ENCODE assay signal across 19 cellular contexts in the genomic region with DNA sequence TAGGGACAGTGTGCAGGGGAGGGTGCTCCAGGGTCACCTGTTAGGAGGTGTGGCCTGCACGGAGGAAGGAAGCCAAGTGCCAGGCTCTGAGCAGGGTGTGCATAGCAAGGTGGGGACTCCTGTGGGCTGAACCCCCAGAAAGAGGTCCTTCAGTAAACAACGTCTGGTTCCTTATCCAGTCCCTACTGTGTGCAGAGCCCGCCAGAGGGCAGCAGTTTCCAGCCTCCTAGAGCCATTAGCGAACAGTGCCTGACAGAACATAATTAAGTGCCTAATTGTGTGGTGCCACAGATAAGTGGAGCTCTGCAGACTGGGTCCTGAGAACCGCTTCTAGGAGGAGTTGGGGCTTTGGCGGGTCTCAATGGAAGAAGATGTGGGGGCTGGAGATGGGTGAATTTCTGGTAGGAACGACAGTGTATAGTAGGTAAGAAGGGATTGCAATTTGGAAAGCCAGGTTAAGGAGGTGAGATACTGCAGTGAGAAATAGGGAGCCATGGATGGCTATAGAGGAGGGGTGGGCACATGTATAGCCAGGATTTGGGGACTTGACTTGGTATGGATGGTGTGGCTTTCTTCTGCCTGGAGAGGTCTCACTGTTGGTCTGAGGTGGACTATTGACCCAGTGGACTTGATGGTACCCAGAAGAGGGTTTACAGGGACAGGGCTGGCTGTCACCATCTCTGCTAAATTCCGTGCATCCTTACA.
DNase-seq lines count a peak whose midpoint lies in the region; ATAC-seq and TF ChIP-seq lines count a peak whose summit lies in the region.
"Had no signal": no experiment of that assay in that cellular context is flagged by ENCODE, and none has a peak within 500 bp of the region (broad histone marks: within the 10 kb centered on the region; RNA-seq: fewer than 3 reads in every experiment).

No MANE protein-coding gene starts in this region.

- no peak for DNase-seq in heart right ventricle
- DNase-seq in Right ventricle myocardium superior = no peak
- no peak for DNase-seq in MM.1S
- peak; percentile 86 for DNase-seq in endodermal cell
- DNase-seq in stimulated activated effector memory CD8-positive, alpha-beta T cell treated with anti-CD3 and anti-CD28 coated beads, Interleukin-12 subunit alpha, Interleukin-12 subunit beta, amount 100 ng/mL, for 72 hours (ENCODE audit: low spot score in 2 of 2) = no peak
- DNase-seq in posterior cingulate gyrus = no peak
- DNase-seq: ACHN; activated CD4-positive, CD25-positive, alpha-beta regulatory T cell; activated gamma-delta T cell treated with Interleukin-2 at 50 U/mL for 16 hours; esophagus squamous epithelium; hypothalamus; left lung; naive B cell; NCI-H1436 treated with DMSO at 0.1 percent for 48 hours; NCI-H345; PC-3 had no signal

- peak overlapping the region; percentile 50 for H3K27ac Mint-ChIP-seq in endodermal cell
- H3K27ac Mint-ChIP-seq in stimulated activated effector memory CD8-positive, alpha-beta T cell treated with anti-CD3 and anti-CD28 coated beads, Interleukin-12 subunit alpha, Interleukin-12 subunit beta, amount 100 ng/mL, for 72 hours = no peak overlapping the region
- H3K27ac Mint-ChIP-seq: naive B cell had no signal

- H3K36me3 ChIP-seq in heart right ventricle (no peaks in the 10 kb centered on the region), MM.1S (replicated peaks; ENCODE audit: insufficient read depth, low read length) (no peaks in the 10 kb centered on the region), endodermal cell (ENCODE audit: control insufficient read depth, insufficient read depth, low read length) (no peaks in the 10 kb centered on the region)
- H3K36me3 ChIP-seq: esophagus squamous epithelium, left lung, suprapubic skin had no signal

- WGBS in heart right ventricle, 2 donors = 69 to 74% methylated on average over 8 of the region's 8 CpGs
- WGBS in endodermal cell (ENCODE audit: insufficient coverage in 1 of 2, insufficient read length in 1 of 2), 2 experiments = 75 to 78% methylated on average over 7 to 8 of the region's 8 CpGs

- intact Hi-C loops in heart right ventricle (cut with DNase I) (loop anchor here in 1 of 10 donors (10.0 kb wide), 1 partner anchor 859 kb away; no protein-coding TSS in a partner anchor), Right ventricle myocardium superior (cut with DNase I) (no loop called here), posterior cingulate gyrus (cut with DNase I) (no loop called here)

- H3K9ac ChIP-seq in MM.1S (ENCODE audit: low read length) (no peak overlapping the region), endodermal cell (ENCODE audit: extremely low read depth, low read length, poor library complexity, severe bottlenecking) (no peak overlapping the region)

- H3K9me3 ChIP-seq in heart right ventricle (no peaks in the 10 kb centered on the region), MM.1S (replicated peaks; ENCODE audit: insufficient read depth, low read length) (no peaks in the 10 kb centered on the region), endodermal cell (ENCODE audit: control insufficient read depth, low read length) (no peaks in the 10 kb centered on the region)
- H3K9me3 ChIP-seq: esophagus squamous epithelium, left lung, suprapubic skin had no signal

- H3K4me1 ChIP-seq in heart right ventricle (peaks cover 0 to 17% (median 0%) of the 10 kb centered on the region in 9 donors), MM.1S (ENCODE audit: low read length) (no peaks in the 10 kb centered on the region), endodermal cell (ENCODE audit: control insufficient read depth, insufficient read depth, low read length) (peaks cover 15% of the 10 kb centered on the region)
- H3K4me1 ChIP-seq: left lung had no signal

- no peaks in the 10 kb centered on the region for H4K20me1 ChIP-seq in MM.1S (ENCODE audit: insufficient read depth, low read length)

- H3K27ac ChIP-seq in heart right ventricle = no peak overlapping the region
- H3K27ac ChIP-seq in MM.1S (ENCODE audit: low read length) = no peak overlapping the region
- H3K27ac ChIP-seq in endodermal cell (ENCODE audit: low read depth, low read length) = no peak overlapping the region
- H3K27ac ChIP-seq: esophagus squamous epithelium, left lung, suprapubic skin had no signal

- H3K9me2 ChIP-seq in MM.1S (replicated peaks; ENCODE audit: insufficient read depth, low read length) = no peaks in the 10 kb centered on the region

- peaks cover 49% of the 10 kb centered on the region for H3K4me1 Mint-ChIP-seq in endodermal cell
- peaks cover 5% of the 10 kb centered on the region for H3K4me1 Mint-ChIP-seq in stimulated activated effector memory CD8-positive, alpha-beta T cell treated with anti-CD3 and anti-CD28 coated beads, Interleukin-12 subunit alpha, Interleukin-12 subunit beta, amount 100 ng/mL, for 72 hours

- H3K4me3 ChIP-seq in heart right ventricle (no peak overlapping the region), MM.1S (ENCODE audit: low read length) (no peak overlapping the region), endodermal cell (ENCODE audit: low read length) (no peak overlapping the region)
- H3K4me3 ChIP-seq: esophagus squamous epithelium, left lung, suprapubic skin had no signal

- no peak overlapping the region for H3K4me3 Mint-ChIP-seq in endodermal cell
- H3K4me3 Mint-ChIP-seq in stimulated activated effector memory CD8-positive, alpha-beta T cell treated with anti-CD3 and anti-CD28 coated beads, Interleukin-12 subunit alpha, Interleukin-12 subunit beta, amount 100 ng/mL, for 72 hours = no peak overlapping the region
- H3K4me3 Mint-ChIP-seq: naive B cell had no signal

- no peaks in the 10 kb centered on the region for H3F3A ChIP-seq in MM.1S (ENCODE audit: insufficient read depth, low read length)

- H3K9me3 Mint-ChIP-seq in endodermal cell = no peaks in the 10 kb centered on the region
- no peaks in the 10 kb centered on the region for H3K9me3 Mint-ChIP-seq in stimulated activated effector memory CD8-positive, alpha-beta T cell treated with anti-CD3 and anti-CD28 coated beads, Interleukin-12 subunit alpha, Interleukin-12 subunit beta, amount 100 ng/mL, for 72 hours
- H3K9me3 Mint-ChIP-seq: naive B cell had no signal

- TF ChIP-seq CTCF in heart right ventricle (IDR thresholded peaks at IDR 0.05) = peak in 5 of 9 donors; percentile 16 to 35 (median 26)
- TF ChIP-seq CTCF in MM.1S (IDR thresholded peaks at IDR 0.05; ENCODE audit: low read length) = peak; percentile 20; the same call in 1 of the 2 replicates
- TF ChIP-seq CTCF in endodermal cell (conservative IDR thresholded peaks at IDR 0.05) = peak; percentile 80

- H2AFZ ChIP-seq in MM.1S (ENCODE audit: low read length) = no peak overlapping the region

- ATAC-seq in heart right ventricle = peak in 2 of 8 donors; percentile 43 to 44
- no peak for ATAC-seq in Right ventricle myocardium superior (ENCODE audit: poor library complexity)
- ATAC-seq in stimulated activated effector memory CD8-positive, alpha-beta T cell treated with anti-CD3 and anti-CD28 coated beads, Interleukin-12 subunit alpha, Interleukin-12 subunit beta, amount 100 ng/mL, for 72 hours = peak; percentile 11
- no peak for ATAC-seq in GM18868 (IDR thresholded peaks at IDR 0.05; ENCODE audit: unreplicated experiment)
- ATAC-seq in HG03039 (IDR thresholded peaks at IDR 0.05; ENCODE audit: unreplicated experiment) = no peak
- ATAC-seq: left lung, PC-3 had no signal

- H3K27me3 ChIP-seq in heart right ventricle (peaks cover 0 to 36% (median 11%) of the 10 kb centered on the region in 7 donors), MM.1S (replicated peaks; ENCODE audit: insufficient read depth, low read length) (peaks cover 45% of the 10 kb centered on the region), endodermal cell (ENCODE audit: control insufficient read depth, insufficient read depth, low read length, poor library complexity, severe bottlenecking) (no peaks in the 10 kb centered on the region)

- H3K27me3 Mint-ChIP-seq in endodermal cell (ENCODE audit: insufficient read depth) = no peaks in the 10 kb centered on the region

- H3K36me3 Mint-ChIP-seq in endodermal cell (ENCODE audit: low read depth) = no peaks in the 10 kb centered on the region
- H3K36me3 Mint-ChIP-seq in stimulated activated effector memory CD8-positive, alpha-beta T cell treated with anti-CD3 and anti-CD28 coated beads, Interleukin-12 subunit alpha, Interleukin-12 subunit beta, amount 100 ng/mL, for 72 hours = no peaks in the 10 kb centered on the region
- H3K36me3 Mint-ChIP-seq: naive B cell had no signal

- no peaks in the 10 kb centered on the region for H3K79me2 ChIP-seq in MM.1S (ENCODE audit: low read length)

- no peak overlapping the region for H3K4me2 ChIP-seq in MM.1S (ENCODE audit: low read depth, low read length)

Comparison
In these comparisons a context has a peak if more than half of its experiments do, and no peak if none do; other contexts are left out.
1. CTCF ChIP-seq: peak in every context shown above with its lines; median percentile 80 in endodermal cell; 26 in heart right ventricle; 20 in MM.1S.